ENCODE assay signal across 10 cellular contexts in the genomic region with DNA sequence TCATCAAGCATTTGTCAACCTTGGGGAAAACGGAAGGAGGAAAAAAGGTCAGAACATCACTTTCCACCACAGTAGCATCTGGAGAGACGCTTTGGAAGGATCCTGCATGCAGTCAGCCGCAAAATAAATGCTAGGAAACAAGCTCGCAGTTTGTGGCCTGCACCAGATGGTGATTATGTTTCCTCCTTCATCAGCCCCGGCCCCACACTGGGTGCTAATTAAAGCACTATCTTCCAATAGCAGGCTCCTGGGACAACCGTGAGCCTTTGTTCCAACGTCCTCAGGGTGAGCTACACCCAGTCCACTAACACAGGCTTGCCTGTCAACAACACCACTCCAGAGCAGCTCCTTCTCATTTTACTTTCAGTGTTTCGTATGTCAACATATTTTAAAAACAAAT.
DNase-seq lines count a peak whose midpoint lies in the region; ATAC-seq and TF ChIP-seq lines count a peak whose summit lies in the region.
"Had no signal": no experiment of that assay in that cellular context is flagged by ENCODE, and none has a peak within 500 bp of the region (broad histone marks: within the 10 kb centered on the region; RNA-seq: fewer than 3 reads in every experiment).

No MANE protein-coding gene starts in this region.

- ATAC-seq in heart right ventricle (peak; percentile 71 to 97 (median 91)), GM21737 (IDR thresholded peaks at IDR 0.05; ENCODE audit: unreplicated experiment) (no peak), GM21515 (IDR thresholded peaks at IDR 0.05; ENCODE audit: unreplicated experiment) (no peak), GM18873 (IDR thresholded peaks at IDR 0.05; ENCODE audit: low FRiP score, unreplicated experiment) (no peak)
- ATAC-seq: left lung had no signal

- H3K4me3 ChIP-seq in heart right ventricle, result no peak overlapping the region
- H3K4me3 ChIP-seq: left lung had no signal

- intact Hi-C loops in heart right ventricle (cut with DNase I), result loop anchor here in 1 of 10 donors (5.0 kb wide), 1 partner anchor 65 kb away; a partner anchor contains a TSS

- DNase-seq in Ammon's horn (ENCODE audit: low spot score) (peak; percentile 47), KBM-7 (peak; percentile 90), OCI-M2 (lab: John Stamatoyannopoulos, UW; ENCODE audit: unreplicated experiment) (peak; percentile 20), heart right ventricle (peak in 1 of 2 donors; percentile 22), NCI-H187 treated with DMSO at 0.1 percent for 48 hours (lab: John Stamatoyannopoulos, UW) (no peak)
- DNase-seq: left lung, NCI-H774 had no signal

- H3K4me1 ChIP-seq in heart right ventricle, result peaks cover 0 to 30% (median 17%) of the 10 kb centered on the region in 9 donors

- H3K27me3 ChIP-seq in heart right ventricle, result no peaks in the 10 kb centered on the region
- H3K27me3 ChIP-seq: left lung had no signal

- 26 to 32% methylated on average over 8 of the region's 8 CpGs for WGBS in heart right ventricle, 2 donors

- TF ChIP-seq CTCF in heart right ventricle (IDR thresholded peaks at IDR 0.05), result no peak

- in situ Hi-C loops in KBM-7 (cut with MboI; ENCODE audit: low pct_unique_long_range_greater_than_20kb, low sequenced_read_pairs), result no loop called here

- peaks cover 0 to 28% (median 8%) of the 10 kb centered on the region in 9 donors for H3K36me3 ChIP-seq in heart right ventricle

- H3K27ac ChIP-seq in heart right ventricle, result peak overlapping the region in 7 of 10 donors; percentile 27 to 78 (median 37)
- H3K27ac ChIP-seq: left lung had no signal

- H3K9me3 ChIP-seq in heart right ventricle, result no peaks in the 10 kb centered on the region
- H3K9me3 ChIP-seq: left lung had no signal

Comparison
In these comparisons a context has a peak if more than half of its experiments do, and no peak if none do; other contexts are left out.
1. ATAC-seq: peak in heart right ventricle (8 of 8); none in GM21737 (single experiment), GM21515 (single experiment) and GM18873 (single experiment).